In genomic region chr3:65342084-65342683, GRCh38 we compare ENCODE assay signal across 8 cellular contexts.
A peak's percentile ranks its signal among the peaks of the same experiment; 100 is the strongest.
DNase-seq lines count a peak whose midpoint lies in the region; ATAC-seq and TF ChIP-seq lines count a peak whose summit lies in the region.

No MANE protein-coding gene starts in this region.

- H3K79me2 ChIP-seq in PC-3 (ENCODE audit: low read length) = no peaks in the 10 kb centered on the region

- no peaks in the 10 kb centered on the region for H4K20me1 ChIP-seq in PC-3 (ENCODE audit: low read length)

- H3F3A ChIP-seq in PC-3 (ENCODE audit: low read length, unreplicated experiment) = no peaks in the 10 kb centered on the region

- CTCF ChIA-PET in PC-3 (lab: Charles Lee) = no interaction called here

- no peaks in the 10 kb centered on the region for H3K9me2 ChIP-seq in PC-3 (replicated peaks; ENCODE audit: low read length)

- H3K9me3 Mint-ChIP-seq in osteocyte (ENCODE audit: unreplicated experiment) = no peaks in the 10 kb centered on the region

- no peak overlapping the region for H3K4me3 ChIP-seq in PC-3 (ENCODE audit: low read length)
- H3K4me3 ChIP-seq in epithelial cell of esophagus (ENCODE audit: low read length) = no peak overlapping the region

- H3K4me1 ChIP-seq in PC-3 (ENCODE audit: insufficient read depth, low read length) = no peaks in the 10 kb centered on the region

- H3K4me3 Mint-ChIP-seq in osteocyte (ENCODE audit: unreplicated experiment) = no peak overlapping the region

- H3K36me3 ChIP-seq in PC-3 (ENCODE audit: low read depth, low read length) = no peaks in the 10 kb centered on the region

- H3K27me3 ChIP-seq in PC-3 (ENCODE audit: low read length) = no peaks in the 10 kb centered on the region

- H3K9me3 ChIP-seq in PC-3 (ENCODE audit: low read length) = no peaks in the 10 kb centered on the region

- H3K4me1 Mint-ChIP-seq in osteocyte (ENCODE audit: unreplicated experiment) = no peaks in the 10 kb centered on the region

- H2AFZ ChIP-seq in PC-3 (ENCODE audit: low read length) = no peak overlapping the region

- H3K27me3 Mint-ChIP-seq in osteocyte (ENCODE audit: unreplicated experiment) = peaks cover 11% of the 10 kb centered on the region

- ATAC-seq in HG02642 (IDR thresholded peaks at IDR 0.05; ENCODE audit: poor library complexity, unreplicated experiment) (peak; percentile 82), PC-3 (peak; percentile 94)

- H3K36me3 Mint-ChIP-seq in osteocyte (ENCODE audit: unreplicated experiment) = no peaks in the 10 kb centered on the region

- H3K27ac Mint-ChIP-seq in osteocyte (ENCODE audit: unreplicated experiment) = no peak overlapping the region

- H3K9ac ChIP-seq in PC-3 (ENCODE audit: low read length) = no peak overlapping the region

- POLR2A ChIA-PET in PC-3 (lab: Charles Lee; ENCODE audit: unreplicated experiment) = no interaction called here

- no peak overlapping the region for H3K4me2 ChIP-seq in PC-3 (ENCODE audit: low read length)

- TF ChIP-seq CTCF in PC-3 (conservative IDR thresholded peaks at IDR 0.05; ENCODE audit: low read depth, low read length) (peak; percentile 65), epithelial cell of esophagus (IDR thresholded peaks at IDR 0.05; ENCODE audit: insufficient read depth, low read depth, low read length, missing control alignments) (peak; percentile 85), osteocyte (IDR thresholded peaks at IDR 0.05) (peak; percentile 53)

- intact Hi-C loops in PC-3 (cut with micrococcal nuclease) = loop anchor here (2.0 to 5.0 kb wide), 3 partner anchors 95 to 390 kb away; no protein-coding TSS in a partner anchor

- no peak overlapping the region for H3K27ac ChIP-seq in PC-3 (ENCODE audit: low read length)

- no TSS peak for BruUV-seq in PC-3 (replicated peaks; lab: Mats Ljungman, UMichigan)

- DNase-seq in DMS 273 (lab: John Stamatoyannopoulos, UW; ENCODE audit: unreplicated experiment) (peak; percentile 58), DMS 273 treated with DMSO at 0.1 percent for 48 hours (lab: John Stamatoyannopoulos, UW) (no peak), PC-3 (peak; percentile 61), epithelial cell of esophagus (ENCODE audit: low read depth) (peak; percentile 64), osteocyte (ENCODE audit: extremely low spot score, unreplicated experiment) (no peak), NCI-H1417 treated with DMSO at 0.1 percent for 48 hours (lab: John Stamatoyannopoulos, UW) (no peak), NCI-H128 (lab: John Stamatoyannopoulos, UW; ENCODE audit: unreplicated experiment) (no peak)

Comparison
In these comparisons a context has a peak if more than half of its experiments do, and no peak if none do; other contexts are left out.
1. DNase-seq: peak in DMS 273 (single experiment), PC-3 (single experiment) and epithelial cell of esophagus (single experiment); none in DMS 273 treated with DMSO at 0.1 percent for 48 hours (single experiment), osteocyte (single experiment), NCI-H1417 treated with DMSO at 0.1 percent for 48 hours (single experiment) and NCI-H128 (single experiment).
2. Peak in every context shown above with its lines, with median percentiles within 50 percentile points of each other: CTCF ChIP-seq.